ENCODE assay signal across 9 cellular contexts in the genomic region with DNA sequence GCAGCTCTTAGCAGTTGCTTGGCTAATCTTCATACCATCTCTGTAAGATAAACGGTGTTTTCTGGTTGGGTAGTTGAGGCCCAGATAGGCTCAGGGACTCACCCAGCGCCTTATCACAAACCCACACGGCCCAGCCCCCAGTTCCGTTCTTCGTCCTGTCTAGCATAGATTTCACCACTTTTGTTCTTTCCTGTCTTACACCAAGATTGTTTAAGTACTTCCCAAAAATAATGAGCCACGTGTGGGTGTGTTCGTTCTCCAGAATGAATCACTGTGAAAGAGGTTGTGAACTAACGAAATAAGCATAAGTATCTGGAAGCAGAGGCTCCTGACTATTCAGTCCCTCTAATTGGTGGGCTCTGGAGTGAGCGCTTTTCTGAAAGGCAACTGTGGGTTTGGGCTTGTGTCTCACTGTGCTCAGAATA. TPM values are rescaled to one million over a fixed set of nuclear protein-coding genes. Genes with fewer than 3 reads are reported as not detected.
DNase-seq lines count a peak whose midpoint lies in the region; ATAC-seq and TF ChIP-seq lines count a peak whose summit lies in the region.
"Had no signal": no experiment of that assay in that cellular context is flagged by ENCODE, and none has a peak within 500 bp of the region (broad histone marks: within the 10 kb centered on the region; RNA-seq: fewer than 3 reads in every experiment).

No MANE protein-coding gene starts in this region.

- H3K27ac ChIP-seq in skin epidermis = peak overlapping the region in 17 of 21 experiments; percentile 2 to 77 (median 54)

- ATAC-seq in GM21447 (IDR thresholded peaks at IDR 0.05; ENCODE audit: unreplicated experiment) = no peak
- ATAC-seq in stimulated activated memory B cell treated with anti-CD40 and anti-IgM and Interleukin-4, amounts not matched to agents 10 μg/mL and 1 μg/mL and 100 μg/mL, for 72 hours = no peak

- peak overlapping the region; percentile 19 for H3K4me3 Mint-ChIP-seq in activated T-helper 2 cell treated with anti-CD3 and anti-CD28 coated beads, Interferon-gamma antibody, Interleukin-2, Interleukin-4, amounts not matched to agents 10 μg/mL and 5 μg/mL and 100 μg/mL, durations not matched to agents 14 hours and 24 hours and 36 hours (ENCODE audit: low read depth)
- H3K4me3 Mint-ChIP-seq in stimulated activated memory B cell treated with anti-CD40 and anti-IgM and Interleukin-4, amounts not matched to agents 10 μg/mL and 1 μg/mL and 100 μg/mL, for 72 hours = no peak overlapping the region
- no peak overlapping the region for H3K4me3 Mint-ChIP-seq in type B pancreatic cell

- H3K27me3 Mint-ChIP-seq in activated T-helper 2 cell treated with anti-CD3 and anti-CD28 coated beads, Interferon-gamma antibody, Interleukin-2, Interleukin-4, amounts not matched to agents 10 μg/mL and 5 μg/mL and 100 μg/mL, durations not matched to agents 14 hours and 24 hours and 36 hours (ENCODE audit: low read depth) = peaks cover 48% of the 10 kb centered on the region
- H3K27me3 Mint-ChIP-seq in stimulated activated memory B cell treated with anti-CD40 and anti-IgM and Interleukin-4, amounts not matched to agents 10 μg/mL and 1 μg/mL and 100 μg/mL, for 72 hours = no peaks in the 10 kb centered on the region
- no peaks in the 10 kb centered on the region for H3K27me3 Mint-ChIP-seq in type B pancreatic cell
- H3K27me3 Mint-ChIP-seq: IgD-negative memory B cell had no signal

- peak; percentile 97 for DNase-seq in NCI-H226
- peak; percentile 52 for DNase-seq in activated T-helper 2 cell treated with anti-CD3 and anti-CD28 coated beads, Interferon-gamma antibody, Interleukin-2, Interleukin-4, amounts not matched to agents 10 μg/mL and 5 μg/mL and 100 μg/mL, durations not matched to agents 14 hours and 24 hours and 36 hours (ENCODE audit: low spot score)
- peak; percentile 87 for DNase-seq in cardiac septum (ENCODE audit: low spot score)
- no peak for DNase-seq in type B pancreatic cell (ENCODE audit: extremely low spot score, unreplicated experiment)
- DNase-seq in NCI-H1092 treated with DMSO at 0.1 percent for 48 hours (lab: John Stamatoyannopoulos, UW) = no peak

- H3K4me3 ChIP-seq in skin epidermis = no peak overlapping the region

- no peaks in the 10 kb centered on the region for H3K9me3 Mint-ChIP-seq in activated T-helper 2 cell treated with anti-CD3 and anti-CD28 coated beads, Interferon-gamma antibody, Interleukin-2, Interleukin-4, amounts not matched to agents 10 μg/mL and 5 μg/mL and 100 μg/mL, durations not matched to agents 14 hours and 24 hours and 36 hours
- no peaks in the 10 kb centered on the region for H3K9me3 Mint-ChIP-seq in stimulated activated memory B cell treated with anti-CD40 and anti-IgM and Interleukin-4, amounts not matched to agents 10 μg/mL and 1 μg/mL and 100 μg/mL, for 72 hours
- H3K9me3 Mint-ChIP-seq in type B pancreatic cell = no peaks in the 10 kb centered on the region
- H3K9me3 Mint-ChIP-seq: IgD-negative memory B cell had no signal

- peaks cover 7% of the 10 kb centered on the region for H3K36me3 Mint-ChIP-seq in activated T-helper 2 cell treated with anti-CD3 and anti-CD28 coated beads, Interferon-gamma antibody, Interleukin-2, Interleukin-4, amounts not matched to agents 10 μg/mL and 5 μg/mL and 100 μg/mL, durations not matched to agents 14 hours and 24 hours and 36 hours (ENCODE audit: low read depth)
- peaks cover 21% of the 10 kb centered on the region for H3K36me3 Mint-ChIP-seq in stimulated activated memory B cell treated with anti-CD40 and anti-IgM and Interleukin-4, amounts not matched to agents 10 μg/mL and 1 μg/mL and 100 μg/mL, for 72 hours
- H3K36me3 Mint-ChIP-seq in type B pancreatic cell = peaks cover 20% of the 10 kb centered on the region

- peak overlapping the region; percentile 37 for H3K27ac Mint-ChIP-seq in activated T-helper 2 cell treated with anti-CD3 and anti-CD28 coated beads, Interferon-gamma antibody, Interleukin-2, Interleukin-4, amounts not matched to agents 10 μg/mL and 5 μg/mL and 100 μg/mL, durations not matched to agents 14 hours and 24 hours and 36 hours
- no peak overlapping the region for H3K27ac Mint-ChIP-seq in stimulated activated memory B cell treated with anti-CD40 and anti-IgM and Interleukin-4, amounts not matched to agents 10 μg/mL and 1 μg/mL and 100 μg/mL, for 72 hours
- no peak overlapping the region for H3K27ac Mint-ChIP-seq in type B pancreatic cell

- intact Hi-C loops in activated T-helper 2 cell treated with anti-CD3 and anti-CD28 coated beads, Interferon-gamma antibody, Interleukin-2, Interleukin-4, amounts not matched to agents 10 μg/mL and 5 μg/mL and 100 μg/mL, durations not matched to agents 14 hours and 24 hours and 36 hours (cut with micrococcal nuclease) = loop anchor here (1.0 to 5.0 kb wide), 4 partner anchors 46 to 604 kb away; no protein-coding TSS in a partner anchor
- intact Hi-C loops in cardiac septum (cut with DNase I) = no loop called here

- peaks cover 67% of the 10 kb centered on the region for H3K4me1 Mint-ChIP-seq in activated T-helper 2 cell treated with anti-CD3 and anti-CD28 coated beads, Interferon-gamma antibody, Interleukin-2, Interleukin-4, amounts not matched to agents 10 μg/mL and 5 μg/mL and 100 μg/mL, durations not matched to agents 14 hours and 24 hours and 36 hours (ENCODE audit: low read depth)
- peaks cover 70% of the 10 kb centered on the region for H3K4me1 Mint-ChIP-seq in stimulated activated memory B cell treated with anti-CD40 and anti-IgM and Interleukin-4, amounts not matched to agents 10 μg/mL and 1 μg/mL and 100 μg/mL, for 72 hours
- peaks cover 49% of the 10 kb centered on the region for H3K4me1 Mint-ChIP-seq in type B pancreatic cell (ENCODE audit: unreplicated experiment)

- no peak for TF ChIP-seq CTCF in type B pancreatic cell (conservative IDR thresholded peaks at IDR 0.05)

RNA-seq across cellular contexts. Expression of a gene that starts 21.4 kb away (rescaled TPM):
- 2.4 and 2.5 TPM in 2 replicates for total RNA-seq in activated T-helper 2 cell treated with anti-CD3 and anti-CD28 coated beads, Interferon-gamma antibody, Interleukin-2, Interleukin-4, amounts not matched to agents 10 μg/mL and 5 μg/mL and 100 μg/mL, durations not matched to agents 14 hours and 24 hours and 36 hours
- total RNA-seq in cardiac septum (9.3 TPM), type B pancreatic cell (ENCODE audit: low replicate concordance) (36.0 and 36.1 TPM in 2 replicates)

RNA-seq across cellular contexts. Expression of a gene that starts 33.9 kb away (rescaled TPM):
- total RNA-seq in activated T-helper 2 cell treated with anti-CD3 and anti-CD28 coated beads, Interferon-gamma antibody, Interleukin-2, Interleukin-4, amounts not matched to agents 10 μg/mL and 5 μg/mL and 100 μg/mL, durations not matched to agents 14 hours and 24 hours and 36 hours = 6.0 and 6.1 TPM in 2 replicates
- total RNA-seq in cardiac septum (27.5 TPM), type B pancreatic cell (ENCODE audit: low replicate concordance) (4.2 and 16.5 TPM in 2 replicates)

Comparison
In these comparisons a context has a peak if more than half of its experiments do, and no peak if none do; other contexts are left out.
1. DNase-seq: peak in NCI-H226 (single experiment), activated T-helper 2 cell treated with anti-CD3 and anti-CD28 coated beads, Interferon-gamma antibody, Interleukin-2, Interleukin-4, amounts not matched to agents 10 μg/mL and 5 μg/mL and 100 μg/mL, durations not matched to agents 14 hours and 24 hours and 36 hours (single experiment) and cardiac septum (single experiment); none in type B pancreatic cell (single experiment) and NCI-H1092 treated with DMSO at 0.1 percent for 48 hours (single experiment).